8 cellular contexts compared by ENCODE assay signal in the genomic region with DNA sequence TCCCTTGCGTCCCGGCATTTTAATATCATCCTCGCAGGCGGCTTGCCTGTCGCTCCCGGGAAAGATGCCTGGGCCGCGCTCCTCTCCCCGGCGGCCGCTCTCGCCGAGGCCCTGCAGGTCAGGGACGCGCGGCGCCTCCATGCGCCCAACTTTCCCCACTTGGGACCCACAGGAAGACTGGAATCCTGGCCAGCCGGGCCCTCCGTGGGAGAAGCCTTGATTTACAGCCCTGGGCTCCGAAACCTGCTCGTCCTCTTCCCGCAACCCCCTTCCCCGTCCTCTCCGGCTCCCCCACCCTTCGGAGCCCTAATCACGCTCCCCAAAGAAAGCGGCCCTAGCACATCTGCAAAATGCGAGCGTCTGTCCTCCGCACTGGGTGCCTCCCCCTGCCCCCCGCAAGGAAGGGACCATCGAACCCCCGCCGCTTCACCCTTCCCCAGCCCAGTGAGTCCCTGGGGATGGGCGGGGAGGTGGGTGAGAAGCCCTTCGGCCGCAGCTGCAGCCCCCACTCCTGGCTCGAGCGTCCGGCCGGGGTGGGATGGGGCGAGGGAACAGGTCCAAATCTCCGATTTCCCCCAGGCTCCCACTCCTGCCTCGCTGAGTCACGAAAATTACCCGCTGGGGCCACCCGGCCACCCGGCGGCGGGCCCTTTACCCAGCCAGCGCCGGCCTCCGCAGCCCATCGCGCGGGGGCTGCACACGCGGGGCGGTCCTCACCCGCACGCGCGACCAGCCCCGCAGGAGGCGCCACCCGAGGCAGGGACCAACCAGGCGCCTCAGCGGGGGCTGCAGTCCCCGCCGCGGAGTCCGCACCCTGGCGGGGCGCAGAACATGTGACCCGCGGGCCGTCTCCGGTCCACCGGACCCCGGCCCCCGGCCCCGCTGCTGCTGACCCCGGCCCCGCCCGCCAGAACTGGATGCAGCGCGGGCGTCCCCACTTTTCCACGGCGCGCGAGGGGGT. TPM values are rescaled to one million over a fixed set of nuclear protein-coding genes. Genes with fewer than 3 reads are reported as not detected.
DNase-seq lines count a peak whose midpoint lies in the region; ATAC-seq and TF ChIP-seq lines count a peak whose summit lies in the region.

No MANE protein-coding gene starts in this region.

- H3K9me3 Mint-ChIP-seq in endothelial cell (ENCODE audit: unreplicated experiment), result no peaks in the 10 kb centered on the region
- H3K9me3 Mint-ChIP-seq in nephron, result no peaks in the 10 kb centered on the region

- ATAC-seq in GM19455 (IDR thresholded peaks at IDR 0.05; ENCODE audit: unreplicated experiment) (peak; percentile 24), GM21786 (IDR thresholded peaks at IDR 0.05; ENCODE audit: unreplicated experiment) (no peak)

- peaks cover 29% of the 10 kb centered on the region for H3K27me3 Mint-ChIP-seq in endothelial cell (ENCODE audit: unreplicated experiment)
- peaks cover 55% of the 10 kb centered on the region for H3K27me3 Mint-ChIP-seq in nephron (ENCODE audit: low read depth)

- H3K36me3 Mint-ChIP-seq in endothelial cell (ENCODE audit: low read depth, unreplicated experiment), result peaks cover 3% of the 10 kb centered on the region
- H3K36me3 Mint-ChIP-seq in nephron (ENCODE audit: low read depth), result no peaks in the 10 kb centered on the region

- H3K4me3 Mint-ChIP-seq in endothelial cell (ENCODE audit: unreplicated experiment) (peak overlapping the region; percentile 15), nephron (peak overlapping the region; percentile 82 to 90 (median 84))

- H3K27ac Mint-ChIP-seq in endothelial cell (ENCODE audit: unreplicated experiment) (no peak overlapping the region), nephron (no peak overlapping the region)

- DNase-seq in AG08396 (ENCODE audit: low spot score) (peak; percentile 54), LoVo (ENCODE audit: low spot score) (peak; percentile 6), endothelial cell (ENCODE audit: low spot score) (peak; percentile 25), NCI-H226 (no peak), NCI-H345 (lab: John Stamatoyannopoulos, UW) (no peak)

- no peak for TF ChIP-seq CTCF in endothelial cell (IDR thresholded peaks at IDR 0.05; ENCODE audit: unreplicated experiment)
- TF ChIP-seq CTCF in nephron (IDR thresholded peaks at IDR 0.05; ENCODE audit: unreplicated experiment in 3 of 3), result peak in 2 of 3 experiments; percentile 10 to 14

- H3K4me1 Mint-ChIP-seq in endothelial cell (ENCODE audit: unreplicated experiment) (peaks cover 6% of the 10 kb centered on the region), nephron (peaks cover 14% of the 10 kb centered on the region)

RNA-seq across cellular contexts. Expression of a gene that starts 0.7 kb away (rescaled TPM):
- 2.8 TPM for total RNA-seq in endothelial cell (ENCODE audit: unreplicated experiment)

Comparison
In these comparisons a context has a peak if more than half of its experiments do, and no peak if none do; other contexts are left out.
1. DNase-seq: peak in AG08396 (single experiment), LoVo (single experiment) and endothelial cell (single experiment); none in NCI-H226 (single experiment) and NCI-H345 (single experiment).